Comparison of ENCODE assay signal across 8 cellular contexts in genomic region chr10:12195603-12196506, GRCh38. TPM values are rescaled to one million over a fixed set of nuclear protein-coding genes. Genes with fewer than 3 reads are reported as not detected.
DNase-seq lines count a peak whose midpoint lies in the region; ATAC-seq, FAIRE-seq and TF ChIP-seq lines count a peak whose summit lies in the region.

CDC123 (plus strand) TSS chr10:12196188; CDS start chr10:12196246, 58 bp downstream.
NUDT5 (minus strand) TSS chr10:12195891; CDS start chr10:12186291, 9,600 bp downstream.

- 0% methylated on average over 62 of the region's 62 CpGs for WGBS in pancreas, 2 donors
- WGBS in thyroid gland, 2 donors, result 0% methylated on average over 57 of the region's 62 CpGs

- intact Hi-C loops in Right ventricle myocardium superior (cut with DNase I) (no loop called here), pancreas (cut with DNase I) (no loop called here), thyroid gland (cut with DNase I) (no loop called here)

- ATAC-seq in HG02759 (IDR thresholded peaks at IDR 0.05; ENCODE audit: unreplicated experiment) (peak; percentile 93), Right ventricle myocardium superior (ENCODE audit: poor library complexity) (peak; percentile 98), pancreas (peak; percentile 95 to 98 (median 97))

- TF ChIP-seq CTCF in GM12875 (IDR thresholded peaks at IDR 0.05; ENCODE audit: borderline replicate concordance, insufficient read depth, low read depth, low read length) (peak; percentile 14; the same call in 1 of the 2 replicates), pancreas (IDR thresholded peaks at IDR 0.05) (no peak), thyroid gland (IDR thresholded peaks at IDR 0.05) (peak in 2 of 6 experiments; percentile 5 to 6)

- H3K4me3 ChIP-seq in GM12875 (ENCODE audit: low read depth, low read length) (peak within 1 kb of the TSS; percentile 78), pancreas (peak within 1 kb of the TSS; percentile 50 to 80 (median 55)), thyroid gland (replicated peaks in 1 of 3) (peak within 1 kb of the TSS; percentile 60 to 93 (median 64))

- FAIRE-seq in pancreas (lab: Jason Lieb, UNC), result no peak

- H3K9me3 ChIP-seq in pancreas (no peaks in the 10 kb centered on the region), thyroid gland (no peaks in the 10 kb centered on the region)

- H3K27me3 ChIP-seq in pancreas (no peaks in the 10 kb centered on the region), thyroid gland (no peaks in the 10 kb centered on the region)

- H3K27ac ChIP-seq in pancreas (peak within 1 kb of the TSS; percentile 73 to 90 (median 80)), thyroid gland (peak within 1 kb of the TSS; percentile 61 to 95 (median 90))

- peaks cover 7 to 21% (median 7%) of the 10 kb centered on the region in 3 donors for H3K4me1 ChIP-seq in pancreas
- peaks cover 17 to 27% of the 10 kb centered on the region in 2 donors for H3K4me1 ChIP-seq in thyroid gland

- peak in 1 of 2 donors; percentile 42 for TF ChIP-seq POLR2A in thyroid gland (IDR thresholded peaks at IDR 0.05)

- DNase-seq in NCI-H128 (lab: John Stamatoyannopoulos, UW; ENCODE audit: unreplicated experiment), result peak; percentile 25
- DNase-seq in SW 1271 (lab: John Stamatoyannopoulos, UW), result peak; percentile 64 to 91
- DNase-seq in activated naive CD8-positive, alpha-beta T cell treated with anti-CD3 and anti-CD28 coated beads, Interleukin-2, amount 50 U/mL, for 16 hours (ENCODE audit: low read depth, low spot score), result peak; percentile 59
- peak; percentile 93 for DNase-seq in Right ventricle myocardium superior
- peak; percentile 73 to 90 (median 84) for DNase-seq in pancreas
- peak; percentile 88 to 89 for DNase-seq in thyroid gland

- H3K36me3 ChIP-seq in pancreas, result no peaks in the 10 kb centered on the region
- H3K36me3 ChIP-seq in thyroid gland, result peaks cover 0 to 5% of the 10 kb centered on the region in 2 donors

RNA-seq across cellular contexts. Expression of gene CDC123, which starts in this region (rescaled TPM):
- total RNA-seq in Right ventricle myocardium superior (49.5 TPM), pancreas (10 to 100 TPM; 13.5 to 26.5 (median 21.1) TPM), thyroid gland (10 to 100 TPM; 50.7 to 88.2 (median 68.9) TPM)
- 10 to 100 TPM; 12.2 to 23.7 TPM for polyA plus RNA-seq in pancreas

RNA-seq across cellular contexts. Expression of gene NUDT5, which starts in this region (rescaled TPM):
- total RNA-seq in Right ventricle myocardium superior, result 10.0 TPM
- total RNA-seq in pancreas, result 10 to 100 TPM in 5 of 6 donors, 1 to 10 TPM in 1; 9.1 to 20.0 (median 18.1) TPM
- polyA plus RNA-seq in pancreas, result 10 to 100 TPM; 15.1 to 20.0 TPM
- 10 to 100 TPM; 44.9 to 57.9 (median 51.8) TPM for total RNA-seq in thyroid gland

Comparison
In these comparisons a context has a peak if more than half of its experiments do, and no peak if none do; other contexts are left out.
1. Peak in every context shown above with its lines: DNase-seq, ATAC-seq, H3K4me3 ChIP-seq and H3K27ac ChIP-seq.
2. DNase-seq: peak in every context shown above with its lines; median percentile 93 in Right ventricle myocardium superior; 88 in thyroid gland; 84 in pancreas; 78 in SW 1271; 59 in activated naive CD8-positive, alpha-beta T cell treated with anti-CD3 and anti-CD28 coated beads, Interleukin-2, amount 50 U/mL, for 16 hours; 25 in NCI-H128.